ENCODE assay signal across 25 cellular contexts in the genomic region with DNA sequence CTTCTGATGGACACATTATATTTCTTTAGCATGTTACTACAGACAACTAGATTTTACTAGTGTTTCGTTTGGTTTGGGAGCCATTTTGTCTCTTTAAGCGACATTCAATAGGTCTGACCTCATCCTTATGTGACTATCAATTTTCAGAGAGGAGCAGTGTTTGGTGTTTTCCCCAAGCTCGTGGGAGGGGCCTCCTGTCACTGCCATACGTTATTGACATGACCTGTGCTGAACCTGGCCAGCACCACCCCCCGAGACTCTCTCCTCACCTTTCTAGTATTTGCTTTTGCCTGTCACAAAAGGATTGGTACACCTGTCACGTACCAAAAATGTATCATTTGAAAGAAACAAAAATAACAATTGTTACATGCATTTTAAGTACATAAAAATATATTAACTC.
"Had no signal": no experiment of that assay in that cellular context is flagged by ENCODE, and none has a peak within 500 bp of the region (broad histone marks: within the 10 kb centered on the region; RNA-seq: fewer than 3 reads in every experiment).

No MANE protein-coding gene starts in this region.

- ATAC-seq: activated CD8-positive, alpha-beta memory T cell treated with anti-CD3 and anti-CD28 coated beads, Interleukin-2, amount 10 ng/mL, durations not matched to agents 7 days and 5 days; Panc1; Right ventricle myocardium inferior; T-cell had no signal

- H3K27me3 ChIP-seq: MG63 had no signal

- H3K36me3 ChIP-seq: MG63 had no signal

- DNase-seq: activated B cell treated with CpG ODN at 0.5 μM for 24 hours; activated CD4-positive, alpha-beta T cell treated with anti-CD3 and anti-CD28 coated beads for 1 hour; activated CD4-positive, alpha-beta T cell treated with anti-CD3 and anti-CD28 coated beads, Interleukin-2, amount 10 ng/mL, durations not matched to agents 24 days and 14 days; activated CD4-positive, alpha-beta T cell treated with anti-CD3 and anti-CD28 coated beads, Interleukin-2, amount 50 U/mL, for 48 hours; activated CD8-positive, alpha-beta memory T cell treated with anti-CD3 and anti-CD28 coated beads, Interleukin-2, amount 10 ng/mL, durations not matched to agents 7 days and 5 days; activated effector memory CD4-positive, alpha-beta T cell treated with Interleukin-2 at 50 U/mL for 16 hours; activated naive CD4-positive, alpha-beta T cell; activated T-cell treated with anti-CD3 and anti-CD28 coated beads, Interleukin-2, amount 50 U/mL, for 24 hours; aorta; MG63; NCI-H1105; NCI-H1436 treated with DMSO at 0.1 percent for 48 hours; NCI-H1930; NCI-H2107; NCI-H510A treated with DMSO at 0.1 percent for 48 hours; NCI-H69; NK-92 treated with Interleukin-12 subunit alpha and Interleukin-12 subunit beta, amount 100 ng/mL, for 24 hours; OCI-M1; RPMI8226; T-cell; T-helper 2 cell; T1000 had no signal

- H3K27ac ChIP-seq: SK-N-MC had no signal

- H3K4me3 ChIP-seq: MG63, SK-N-MC had no signal
